ENCODE assay signal across 27 cellular contexts in the genomic region with DNA sequence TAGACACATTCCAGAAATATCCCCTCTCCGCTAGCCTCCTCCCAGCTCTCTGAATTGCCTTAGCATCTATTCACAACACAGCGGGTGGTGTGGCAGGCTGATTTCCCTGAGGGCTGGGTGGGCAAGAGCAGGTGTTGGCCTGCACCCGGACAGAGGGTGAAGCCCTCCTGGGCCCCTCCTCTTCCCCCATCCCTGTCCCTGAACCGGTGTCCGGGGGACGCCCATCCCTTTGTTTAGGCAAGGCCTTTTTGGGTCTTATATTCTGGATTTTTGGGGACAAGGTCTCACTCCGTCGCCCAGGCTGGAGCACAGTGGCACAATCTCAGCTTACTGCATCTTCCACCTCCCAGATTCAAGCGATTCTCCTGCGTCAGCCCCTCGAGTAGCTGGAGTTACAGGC.
"Had no signal": no experiment of that assay in that cellular context is flagged by ENCODE, and none has a peak within 500 bp of the region (broad histone marks: within the 10 kb centered on the region; RNA-seq: fewer than 3 reads in every experiment).

No MANE protein-coding gene starts in this region.

- DNase-seq: colonic mucosa; effector CD8-positive, alpha-beta T cell; foreskin melanocyte; glutamatergic neuron; heart right ventricle; hippocampal formation; left cardiac atrium; left lung; mesenchymal stem cell; midbrain; naive thymus-derived CD4-positive, alpha-beta T cell; nucleus accumbens; stimulated activated CD4-positive, alpha-beta T cell treated with anti-CD3 and anti-CD28 coated beads, Interleukin-12 subunit alpha, Interleukin-12 subunit beta, amount 100 ng/mL, for 4 hours; stimulated activated CD4-positive, alpha-beta T cell treated with anti-CD3 and anti-CD28 coated beads, Interleukin-2, amount 100 ng/mL, for 24 hours; stimulated activated CD4-positive, alpha-beta T cell treated with anti-CD3 and anti-CD28 coated beads, Interleukin-4, amount 100 ng/mL, for 24 hours; stimulated activated naive CD4-positive, alpha-beta T cell treated with Interleukin-2 at 50 U/mL for 16 hours; stomach; tibial artery; upper lobe of left lung had no signal

- H3K9me3 ChIP-seq: colonic mucosa, esophagus muscularis mucosa, heart right ventricle, left lung, prostate gland, right atrium auricular region, stomach, tibial artery, upper lobe of left lung, vagina had no signal

- ATAC-seq: left cardiac atrium; left lung; naive thymus-derived CD4-positive, alpha-beta T cell; sciatic nerve; stimulated activated effector memory CD8-positive, alpha-beta T cell treated with anti-CD3 and anti-CD28 coated beads, Interleukin-12 subunit alpha, Interleukin-12 subunit beta, amount 100 ng/mL, for 72 hours had no signal

- H3K4me1 ChIP-seq: colonic mucosa, left lung, neural progenitor cell, prostate gland, right atrium auricular region, tibial artery, upper lobe of left lung, vagina had no signal

- H3K36me3 ChIP-seq: colonic mucosa, esophagus muscularis mucosa, heart right ventricle, left lung, neural progenitor cell, prostate gland, right atrium auricular region, stomach, tibial artery, upper lobe of left lung, vagina had no signal

- H3K27me3 ChIP-seq: colonic mucosa, neural progenitor cell, right atrium auricular region, upper lobe of left lung, vagina had no signal

- H3K4me3 ChIP-seq: colonic mucosa, esophagus muscularis mucosa, heart right ventricle, left lung, neural progenitor cell, prostate gland, right atrium auricular region, smooth muscle cell, stomach, tibial artery, upper lobe of left lung, vagina had no signal

- H3K27ac ChIP-seq: colonic mucosa, esophagus muscularis mucosa, heart right ventricle, left lung, neural progenitor cell, prostate gland, right atrium auricular region, stomach, tibial artery, upper lobe of left lung, vagina had no signal
